22 cellular contexts compared by ENCODE assay signal in the genomic region with DNA sequence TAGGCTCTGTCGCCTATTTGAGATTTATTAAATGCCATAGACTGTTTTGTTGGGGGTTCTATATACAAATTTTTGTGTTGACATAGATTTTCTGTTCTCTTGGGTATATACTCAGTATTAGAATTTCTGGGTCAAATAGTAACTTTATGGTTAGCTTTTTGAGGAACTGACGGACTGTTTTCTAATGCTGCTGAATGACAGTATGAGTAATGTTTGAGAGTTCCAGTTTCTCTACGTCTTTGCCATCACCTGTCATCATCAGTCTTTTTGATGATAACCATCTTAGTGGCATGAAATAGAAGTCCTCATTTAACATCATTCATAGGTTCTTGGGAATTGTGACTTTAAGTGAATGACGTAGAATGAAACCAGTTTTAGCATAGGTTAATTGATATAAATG.
DNase-seq lines count a peak whose midpoint lies in the region; ATAC-seq, FAIRE-seq and TF ChIP-seq lines count a peak whose summit lies in the region.
"Had no signal": no experiment of that assay in that cellular context is flagged by ENCODE, and none has a peak within 500 bp of the region (broad histone marks: within the 10 kb centered on the region; RNA-seq: fewer than 3 reads in every experiment).

No MANE protein-coding gene starts in this region.

- intact Hi-C loops in left ventricle myocardium inferior (cut with micrococcal nuclease) (no loop called here), HepG2 (cut with micrococcal nuclease; ENCODE audit: unreplicated experiment) (no loop called here)

- H3K27ac Mint-ChIP-seq in stimulated activated naive B cell treated with anti-CD40 and anti-IgM and Interleukin-4, amounts not matched to agents 10 μg/mL and 1 μg/mL and 100 μg/mL, for 72 hours, result no peak overlapping the region
- H3K27ac Mint-ChIP-seq: dendritic cell treated with granulocyte-macrophage colony-stimulating factor and Interleukin-4, amounts not matched to agents 40 ng/mL and 50 ng/mL, for 4 days; naive thymus-derived CD8-positive, alpha-beta T cell had no signal

- in situ Hi-C loops in HepG2 (cut with HindIII; ENCODE audit: extremely low pct_ligation_motif_present, low pct_unique_long_range_greater_than_20kb), result loop anchor here (25.0 kb wide), 1 partner anchor 401 kb away; no protein-coding TSS in a partner anchor

- TF ChIP-seq CTCF in left ventricle myocardium inferior (IDR thresholded peaks at IDR 0.05; ENCODE audit: borderline replicate concordance), result no peak
- TF ChIP-seq CTCF in HepG2 (CRISPR knock-in tag; IDR thresholded peaks at IDR 0.05), result no peak

- peak; percentile 86 for ATAC-seq in GM18861 (IDR thresholded peaks at IDR 0.05; ENCODE audit: unreplicated experiment)
- peak; percentile 82 for ATAC-seq in GM21717 (IDR thresholded peaks at IDR 0.05; ENCODE audit: unreplicated experiment)
- peak; percentile 66 for ATAC-seq in HG03135 (IDR thresholded peaks at IDR 0.05; ENCODE audit: unreplicated experiment)
- peak; percentile 78 to 79 for ATAC-seq in stimulated activated naive B cell treated with anti-CD40 and anti-IgM and Interleukin-4, amounts not matched to agents 10 μg/mL and 1 μg/mL and 100 μg/mL, for 72 hours (replicated peaks)
- no peak for ATAC-seq in HepG2
- ATAC-seq: HCT116; naive thymus-derived CD8-positive, alpha-beta T cell; WTC11 had no signal

- no peak for TF ChIP-seq POLR2A in HepG2 (IDR thresholded peaks at IDR 0.05; ENCODE audit: insufficient read depth in 1 of 2, low read depth in 2 of 2, low read length in 2 of 2)

- CTCF ChIA-PET in HepG2 (lab: Yijun Ruan, JAX; ENCODE audit: low intra/inter-chr PET ratio, low total read pairs), result no interaction called here

- POLR2A ChIA-PET in HepG2 (lab: Yijun Ruan, JAX), result no interaction called here

- H3K36me3 Mint-ChIP-seq in stimulated activated naive B cell treated with anti-CD40 and anti-IgM and Interleukin-4, amounts not matched to agents 10 μg/mL and 1 μg/mL and 100 μg/mL, for 72 hours, result peaks cover 0 to 4% of the 10 kb centered on the region in 2 donors

- no peaks in the 10 kb centered on the region for H4K20me1 ChIP-seq in HepG2 (ENCODE audit: insufficient read depth, low read length)

- no peaks in the 10 kb centered on the region for H3K27me3 Mint-ChIP-seq in stimulated activated naive B cell treated with anti-CD40 and anti-IgM and Interleukin-4, amounts not matched to agents 10 μg/mL and 1 μg/mL and 100 μg/mL, for 72 hours
- H3K27me3 Mint-ChIP-seq: dendritic cell treated with granulocyte-macrophage colony-stimulating factor and Interleukin-4, amounts not matched to agents 40 ng/mL and 50 ng/mL, for 4 days; naive thymus-derived CD8-positive, alpha-beta T cell had no signal

- H3K27me3 ChIP-seq in left ventricle myocardium inferior (ENCODE audit: low read depth) (no peaks in the 10 kb centered on the region), HepG2 (ENCODE audit: control insufficient read depth in 1 of 2, insufficient read depth in 2 of 2, low read length in 2 of 2) (no peaks in the 10 kb centered on the region)
- H3K27me3 ChIP-seq: SJSA1, uterus had no signal

- no peak overlapping the region for H3K4me3 Mint-ChIP-seq in stimulated activated naive B cell treated with anti-CD40 and anti-IgM and Interleukin-4, amounts not matched to agents 10 μg/mL and 1 μg/mL and 100 μg/mL, for 72 hours
- H3K4me3 Mint-ChIP-seq: dendritic cell treated with granulocyte-macrophage colony-stimulating factor and Interleukin-4, amounts not matched to agents 40 ng/mL and 50 ng/mL, for 4 days; naive thymus-derived CD8-positive, alpha-beta T cell; WTC11 had no signal

- 91% methylated on average over 4 of the region's 4 CpGs for WGBS in HepG2 (ENCODE audit: low lambda C conversion rate)

- peaks cover 6% of the 10 kb centered on the region for H3K36me3 ChIP-seq in left ventricle myocardium inferior
- no peaks in the 10 kb centered on the region for H3K36me3 ChIP-seq in HepG2 (replicated peaks in 1 of 2; ENCODE audit: control insufficient read depth in 1 of 2, insufficient read depth in 2 of 2, low read length in 2 of 2)
- H3K36me3 ChIP-seq: SJSA1, uterus had no signal

- H3K4me1 Mint-ChIP-seq in stimulated activated naive B cell treated with anti-CD40 and anti-IgM and Interleukin-4, amounts not matched to agents 10 μg/mL and 1 μg/mL and 100 μg/mL, for 72 hours, result peaks cover 2 to 9% of the 10 kb centered on the region in 2 donors
- H3K4me1 Mint-ChIP-seq: naive thymus-derived CD8-positive, alpha-beta T cell had no signal

- DNase-seq in stimulated activated naive B cell treated with anti-CD40 and anti-IgM and Interleukin-4, amounts not matched to agents 10 μg/mL and 1 μg/mL and 100 μg/mL, for 72 hours, result no peak
- DNase-seq in left ventricle myocardium inferior (no peak), DMS 273 (lab: John Stamatoyannopoulos, UW; ENCODE audit: unreplicated experiment) (no peak), HepG2 (ENCODE audit: low spot score) (no peak)
- DNase-seq: activated CD8-positive, alpha-beta memory T cell treated with anti-CD3 and anti-CD28 coated beads for 24 hours; AML-193; COR-L47; foreskin fibroblast; mesendoderm; naive thymus-derived CD8-positive, alpha-beta T cell; NCI-H1417 treated with DMSO at 0.1 percent for 48 hours; NCI-H2171 treated with DMSO at 0.1 percent for 48 hours; NCI-H748 treated with DMSO at 0.1 percent for 48 hours; PC-9; uterus had no signal

- TF ChIP-seq RAD21 in HepG2 (CRISPR knock-in tag; IDR thresholded peaks at IDR 0.05), result no peak

- H3K4me2 ChIP-seq in HepG2 (ENCODE audit: low read depth, low read length), result no peak overlapping the region
- H3K4me2 ChIP-seq: PC-9 had no signal

- no peaks in the 10 kb centered on the region for H3K79me2 ChIP-seq in HepG2 (ENCODE audit: insufficient read depth, low read length)

- H3K4me1 ChIP-seq in left ventricle myocardium inferior (no peaks in the 10 kb centered on the region), HepG2 (ENCODE audit: insufficient read depth, low read length) (peaks cover 7% of the 10 kb centered on the region; the same call in 1 of the 2 replicates)
- H3K4me1 ChIP-seq: SJSA1, uterus had no signal

- TF ChIP-seq EP300 in HepG2 (IDR thresholded peaks at IDR 0.05; ENCODE audit: low read depth in 2 of 2, low read length in 2 of 2) (no peak), HepG2 (CRISPR knock-in tag; IDR thresholded peaks at IDR 0.05; ENCODE audit: borderline replicate concordance) (no peak)

- FAIRE-seq in HepG2 (lab: Jason Lieb, UNC), result no peak

- H3K9me3 Mint-ChIP-seq in stimulated activated naive B cell treated with anti-CD40 and anti-IgM and Interleukin-4, amounts not matched to agents 10 μg/mL and 1 μg/mL and 100 μg/mL, for 72 hours, result no peaks in the 10 kb centered on the region
- H3K9me3 Mint-ChIP-seq: dendritic cell treated with granulocyte-macrophage colony-stimulating factor and Interleukin-4, amounts not matched to agents 40 ng/mL and 50 ng/mL, for 4 days; naive thymus-derived CD8-positive, alpha-beta T cell had no signal

- H3K9me3 ChIP-seq in left ventricle myocardium inferior (replicated peaks) (no peaks in the 10 kb centered on the region), HepG2 (ENCODE audit: low read length) (no peaks in the 10 kb centered on the region)
- H3K9me3 ChIP-seq: SJSA1, uterus had no signal

- H3K27ac ChIP-seq in left ventricle myocardium inferior (replicated peaks) (no peak overlapping the region), HepG2 (ENCODE audit: extremely low read length, insufficient read depth, low read length) (no peak overlapping the region)
- H3K27ac ChIP-seq: PC-9, SJSA1, uterus had no signal

- no peak overlapping the region for H3K9ac ChIP-seq in HepG2 (ENCODE audit: insufficient read depth, low read depth, low read length)

- H2AFZ ChIP-seq in HepG2 (ENCODE audit: low read length), result no peak overlapping the region
- H2AFZ ChIP-seq: PC-9 had no signal

- no peak overlapping the region for H3K4me3 ChIP-seq in left ventricle myocardium inferior
- H3K4me3 ChIP-seq in HepG2 (replicated peaks in 1 of 3; ENCODE audit: insufficient read depth in 1 of 3, low read depth in 2 of 3, low read length in 3 of 3), result no peak overlapping the region
- H3K4me3 ChIP-seq: PC-9, SJSA1, uterus had no signal

- BruUV-seq in HepG2 (replicated peaks; lab: Mats Ljungman, UMichigan), result no TSS peak

TF ChIP-seq in HepG2, 621 proteins besides CTCF, POLR2A, EP300 and RAD21 (continues in another document):
- TF ChIP-seq, protein P1, sequence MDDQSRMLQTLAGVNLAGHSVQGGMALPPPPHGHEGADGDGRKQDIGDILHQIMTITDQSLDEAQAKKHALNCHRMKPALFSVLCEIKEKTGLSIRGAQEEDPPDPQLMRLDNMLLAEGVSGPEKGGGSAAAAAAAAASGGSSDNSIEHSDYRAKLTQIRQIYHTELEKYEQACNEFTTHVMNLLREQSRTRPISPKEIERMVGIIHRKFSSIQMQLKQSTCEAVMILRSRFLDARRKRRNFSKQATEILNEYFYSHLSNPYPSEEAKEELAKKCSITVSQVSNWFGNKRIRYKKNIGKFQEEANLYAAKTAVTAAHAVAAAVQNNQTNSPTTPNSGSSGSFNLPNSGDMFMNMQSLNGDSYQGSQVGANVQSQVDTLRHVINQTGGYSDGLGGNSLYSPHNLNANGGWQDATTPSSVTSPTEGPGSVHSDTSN (CRISPR knock-in tag; IDR thresholded peaks at IDR 0.05; ENCODE audit: borderline replicate concordance), result no peak
- TF ChIP-seq GATAD2A (CRISPR knock-in tag; IDR thresholded peaks at IDR 0.05), result no peak
- no peak for TF ChIP-seq ZNF879 (CRISPR knock-in tag; IDR thresholded peaks at IDR 0.05)
- TF ChIP-seq EZH2 (conservative IDR thresholded peaks at IDR 0.05; ENCODE audit: low read depth, low read length), result no peak
- TF ChIP-seq SALL1 (CRISPR knock-in tag; IDR thresholded peaks at IDR 0.05), result no peak
- TF ChIP-seq, protein P2, sequence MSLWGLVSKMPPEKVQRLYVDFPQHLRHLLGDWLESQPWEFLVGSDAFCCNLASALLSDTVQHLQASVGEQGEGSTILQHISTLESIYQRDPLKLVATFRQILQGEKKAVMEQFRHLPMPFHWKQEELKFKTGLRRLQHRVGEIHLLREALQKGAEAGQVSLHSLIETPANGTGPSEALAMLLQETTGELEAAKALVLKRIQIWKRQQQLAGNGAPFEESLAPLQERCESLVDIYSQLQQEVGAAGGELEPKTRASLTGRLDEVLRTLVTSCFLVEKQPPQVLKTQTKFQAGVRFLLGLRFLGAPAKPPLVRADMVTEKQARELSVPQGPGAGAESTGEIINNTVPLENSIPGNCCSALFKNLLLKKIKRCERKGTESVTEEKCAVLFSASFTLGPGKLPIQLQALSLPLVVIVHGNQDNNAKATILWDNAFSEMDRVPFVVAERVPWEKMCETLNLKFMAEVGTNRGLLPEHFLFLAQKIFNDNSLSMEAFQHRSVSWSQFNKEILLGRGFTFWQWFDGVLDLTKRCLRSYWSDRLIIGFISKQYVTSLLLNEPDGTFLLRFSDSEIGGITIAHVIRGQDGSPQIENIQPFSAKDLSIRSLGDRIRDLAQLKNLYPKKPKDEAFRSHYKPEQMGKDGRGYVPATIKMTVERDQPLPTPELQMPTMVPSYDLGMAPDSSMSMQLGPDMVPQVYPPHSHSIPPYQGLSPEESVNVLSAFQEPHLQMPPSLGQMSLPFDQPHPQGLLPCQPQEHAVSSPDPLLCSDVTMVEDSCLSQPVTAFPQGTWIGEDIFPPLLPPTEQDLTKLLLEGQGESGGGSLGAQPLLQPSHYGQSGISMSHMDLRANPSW (CRISPR knock-in tag; IDR thresholded peaks at IDR 0.05; ENCODE audit: borderline replicate concordance), result no peak
